In genomic region chr2:165245081-165245480, GRCh38 we compare ENCODE assay signal across 20 cellular contexts. TPM values are rescaled to one million over a fixed set of nuclear protein-coding genes. Genes with fewer than 3 reads are reported as not detected.
"Had no signal": no experiment of that assay in that cellular context is flagged by ENCODE, and none has a peak within 500 bp of the region (broad histone marks: within the 10 kb centered on the region; RNA-seq: fewer than 3 reads in every experiment).

No MANE protein-coding gene starts in this region.

- H3K4me1 ChIP-seq: SJSA1 had no signal

- DNase-seq: KBM-7, MG63, NCI-H1092, NCI-H1105 treated with DMSO at 0.1 percent for 48 hours, NCI-H1417 treated with DMSO at 0.1 percent for 48 hours, NCI-H1694, NCI-H187 treated with DMSO at 0.1 percent for 48 hours, NCI-H2029 treated with DMSO at 0.1 percent for 48 hours, NCI-H2171, NCI-H226, NCI-H446, NCI-H510A, NCI-H524 treated with DMSO at 0.1 percent for 48 hours, NCI-H69, Right ventricle myocardium superior, RPMI8226, SIG-M5 had no signal

- H3K9me3 ChIP-seq: MG63, SJSA1 had no signal

- H3K4me3 ChIP-seq: MG63, SJSA1, SK-N-MC had no signal

- H3K27me3 ChIP-seq: MG63, SJSA1 had no signal

- H3K27ac ChIP-seq: SJSA1, SK-N-MC had no signal

- H3K36me3 ChIP-seq: MG63, SJSA1 had no signal

RNA-seq across cellular contexts. Expression of gene SCN2A, which starts 5.9 kb away (rescaled TPM):
- total RNA-seq: HT-29 had no signal

RNA-seq across cellular contexts. Expression of gene SCN3A, which starts 41.2 kb away (rescaled TPM):
- total RNA-seq: HT-29 had no signal
